ENCODE assay signal across 8 cellular contexts in genomic region chr4:113899260-113900177, GRCh38.
DNase-seq lines count a peak whose midpoint lies in the region; ATAC-seq and TF ChIP-seq lines count a peak whose summit lies in the region.

No MANE protein-coding gene starts in this region.

- H3K4me1 Mint-ChIP-seq in CD4-positive, alpha-beta T cell (ENCODE audit: low read depth) = peaks cover 67% of the 10 kb centered on the region
- peaks cover 36% of the 10 kb centered on the region for H3K4me1 Mint-ChIP-seq in activated T-helper 1 cell treated with anti-CD3 and anti-CD28 coated beads, Interleukin-12 subunit alpha, Interleukin-12 subunit beta, Interleukin-2, Interleukin-4 antibody, amounts not matched to agents 30 ng/mL and 10 ng/mL and 1 ng/mL, durations not matched to agents 14 hours and 24 hours and 36 hours (ENCODE audit: low read depth)
- H3K4me1 Mint-ChIP-seq in endodermal cell = peaks cover 19% of the 10 kb centered on the region

- TF ChIP-seq CTCF in CD4-positive, alpha-beta T cell (IDR thresholded peaks at IDR 0.05) = no peak
- TF ChIP-seq CTCF in endodermal cell (conservative IDR thresholded peaks at IDR 0.05) = no peak
- no peak for TF ChIP-seq CTCF in ovary (IDR thresholded peaks at IDR 0.05)

- intact Hi-C loops in CD4-positive, alpha-beta T cell (cut with DNase I, micrococcal nuclease) = loop anchor here (2.0 to 10.0 kb wide), 4 partner anchors 132 to 265 kb away; partner anchors contain the start of gene CAMK2D (in 1 of the 2)
- intact Hi-C loops in activated T-helper 1 cell treated with anti-CD3 and anti-CD28 coated beads, Interleukin-12 subunit alpha, Interleukin-12 subunit beta, Interleukin-2, Interleukin-4 antibody, amounts not matched to agents 30 ng/mL and 10 ng/mL and 1 ng/mL, durations not matched to agents 14 hours and 24 hours and 36 hours (cut with micrococcal nuclease) = loop anchor here (1.0 to 5.0 kb wide), 3 partner anchors 29 to 352 kb away; no protein-coding TSS in a partner anchor
- intact Hi-C loops in ovary (cut with DNase I) = no loop called here

- no peaks in the 10 kb centered on the region for H3K36me3 Mint-ChIP-seq in CD4-positive, alpha-beta T cell (ENCODE audit: low read depth)
- H3K36me3 Mint-ChIP-seq in activated T-helper 1 cell treated with anti-CD3 and anti-CD28 coated beads, Interleukin-12 subunit alpha, Interleukin-12 subunit beta, Interleukin-2, Interleukin-4 antibody, amounts not matched to agents 30 ng/mL and 10 ng/mL and 1 ng/mL, durations not matched to agents 14 hours and 24 hours and 36 hours (ENCODE audit: low read depth) = no peaks in the 10 kb centered on the region
- H3K36me3 Mint-ChIP-seq in endodermal cell (ENCODE audit: low read depth) = no peaks in the 10 kb centered on the region

- TF ChIP-seq POLR2A in ovary (IDR thresholded peaks at IDR 0.05) = no peak

- H3K9ac ChIP-seq in endodermal cell (ENCODE audit: extremely low read depth, low read length, poor library complexity, severe bottlenecking) = no peak overlapping the region

- peak overlapping the region; percentile 97 for H3K27ac Mint-ChIP-seq in CD4-positive, alpha-beta T cell
- H3K27ac Mint-ChIP-seq in activated T-helper 1 cell treated with anti-CD3 and anti-CD28 coated beads, Interleukin-12 subunit alpha, Interleukin-12 subunit beta, Interleukin-2, Interleukin-4 antibody, amounts not matched to agents 30 ng/mL and 10 ng/mL and 1 ng/mL, durations not matched to agents 14 hours and 24 hours and 36 hours = peak overlapping the region; percentile 75
- no peak overlapping the region for H3K27ac Mint-ChIP-seq in endodermal cell

- POLR2A ChIA-PET in CD4-positive, alpha-beta T cell (lab: Charles Lee) = interaction anchor here (1.1 to 2.7 kb wide), 6 partner anchors 9 to 335 kb away, joined by 3 to 10 read pairs (median 4); no protein-coding TSS in a partner anchor

- H3K9me3 Mint-ChIP-seq in CD4-positive, alpha-beta T cell = no peaks in the 10 kb centered on the region
- no peaks in the 10 kb centered on the region for H3K9me3 Mint-ChIP-seq in activated T-helper 1 cell treated with anti-CD3 and anti-CD28 coated beads, Interleukin-12 subunit alpha, Interleukin-12 subunit beta, Interleukin-2, Interleukin-4 antibody, amounts not matched to agents 30 ng/mL and 10 ng/mL and 1 ng/mL, durations not matched to agents 14 hours and 24 hours and 36 hours
- H3K9me3 Mint-ChIP-seq in endodermal cell = no peaks in the 10 kb centered on the region

- CTCF ChIA-PET in CD4-positive, alpha-beta T cell (lab: Charles Lee) = interaction anchor here (1.5 kb wide), 1 partner anchor 352 kb away, joined by 3 read pairs; no protein-coding TSS in a partner anchor

- peak; percentile 75 for ATAC-seq in CD4-positive, alpha-beta T cell (ENCODE audit: poor library complexity)
- ATAC-seq in GM19455 (IDR thresholded peaks at IDR 0.05; ENCODE audit: unreplicated experiment) = peak; percentile 92
- peak; percentile 95 for ATAC-seq in HG03378 (IDR thresholded peaks at IDR 0.05; ENCODE audit: unreplicated experiment)

- H3K9me3 ChIP-seq in CD4-positive, alpha-beta T cell (ENCODE audit: control insufficient read depth, low read length) = no peaks in the 10 kb centered on the region
- no peaks in the 10 kb centered on the region for H3K9me3 ChIP-seq in endodermal cell (ENCODE audit: control insufficient read depth, low read length)
- no peaks in the 10 kb centered on the region for H3K9me3 ChIP-seq in ovary

- peak overlapping the region; percentile 23 for H3K27ac ChIP-seq in CD4-positive, alpha-beta T cell (ENCODE audit: low read depth, low read length)
- H3K27ac ChIP-seq in endodermal cell (ENCODE audit: low read depth, low read length) (no peak overlapping the region), ovary (no peak overlapping the region)

- DNase-seq in CD4-positive, alpha-beta T cell = peak in 6 of 10 experiments; percentile 16 to 44 (median 22)
- no peak for DNase-seq in activated T-helper 1 cell treated with anti-CD3 and anti-CD28 coated beads, Interleukin-12 subunit alpha, Interleukin-12 subunit beta, Interleukin-2, Interleukin-4 antibody, amounts not matched to agents 30 ng/mL and 10 ng/mL and 1 ng/mL, durations not matched to agents 14 hours and 24 hours and 36 hours (ENCODE audit: low spot score)
- DNase-seq in endodermal cell = no peak
- no peak for DNase-seq in UCSD-AML1 (lab: John Stamatoyannopoulos, UW; ENCODE audit: unreplicated experiment)
- DNase-seq in NCI-H2171 treated with DMSO at 0.1 percent for 48 hours (lab: John Stamatoyannopoulos, UW) = no peak
- DNase-seq in ovary = no peak

- H3K36me3 ChIP-seq in endodermal cell (ENCODE audit: control insufficient read depth, insufficient read depth, low read length) = no peaks in the 10 kb centered on the region
- no peaks in the 10 kb centered on the region for H3K36me3 ChIP-seq in ovary

- peak overlapping the region; percentile 68 for H3K4me3 Mint-ChIP-seq in CD4-positive, alpha-beta T cell
- no peak overlapping the region for H3K4me3 Mint-ChIP-seq in activated T-helper 1 cell treated with anti-CD3 and anti-CD28 coated beads, Interleukin-12 subunit alpha, Interleukin-12 subunit beta, Interleukin-2, Interleukin-4 antibody, amounts not matched to agents 30 ng/mL and 10 ng/mL and 1 ng/mL, durations not matched to agents 14 hours and 24 hours and 36 hours
- H3K4me3 Mint-ChIP-seq in endodermal cell = no peak overlapping the region

- H3K4me3 ChIP-seq in endodermal cell (ENCODE audit: low read length) = no peak overlapping the region
- H3K4me3 ChIP-seq in ovary = no peak overlapping the region

- no peaks in the 10 kb centered on the region for H3K27me3 Mint-ChIP-seq in CD4-positive, alpha-beta T cell
- no peaks in the 10 kb centered on the region for H3K27me3 Mint-ChIP-seq in activated T-helper 1 cell treated with anti-CD3 and anti-CD28 coated beads, Interleukin-12 subunit alpha, Interleukin-12 subunit beta, Interleukin-2, Interleukin-4 antibody, amounts not matched to agents 30 ng/mL and 10 ng/mL and 1 ng/mL, durations not matched to agents 14 hours and 24 hours and 36 hours (ENCODE audit: insufficient read depth)
- H3K27me3 Mint-ChIP-seq in endodermal cell (ENCODE audit: insufficient read depth) = no peaks in the 10 kb centered on the region

- H3K27me3 ChIP-seq in CD4-positive, alpha-beta T cell (ENCODE audit: control insufficient read depth, insufficient read depth, low read length) = no peaks in the 10 kb centered on the region
- H3K27me3 ChIP-seq in endodermal cell (ENCODE audit: control insufficient read depth, insufficient read depth, low read length, poor library complexity, severe bottlenecking) (no peaks in the 10 kb centered on the region), ovary (no peaks in the 10 kb centered on the region)

- TF ChIP-seq EP300 in ovary (IDR thresholded peaks at IDR 0.05) = no peak

- 82% methylated on average over 1 of the region's 1 CpG; no CpG with 5 or more reads in 1 of the 2 experiments for WGBS in endodermal cell (ENCODE audit: insufficient coverage in 1 of 2, insufficient read length in 1 of 2), 2 experiments
- 80 to 90% (median 81%) methylated on average over 1 of the region's 1 CpG for WGBS in ovary, 3 donors

- H3K4me1 ChIP-seq in endodermal cell (ENCODE audit: control insufficient read depth, insufficient read depth, low read length) (peaks cover 7% of the 10 kb centered on the region), ovary (ENCODE audit: insufficient read depth) (no peaks in the 10 kb centered on the region)

Comparison
In these comparisons a context has a peak if more than half of its experiments do, and no peak if none do; other contexts are left out.
1. DNase-seq: peak in CD4-positive, alpha-beta T cell (6 of 10); none in activated T-helper 1 cell treated with anti-CD3 and anti-CD28 coated beads, Interleukin-12 subunit alpha, Interleukin-12 subunit beta, Interleukin-2, Interleukin-4 antibody, amounts not matched to agents 30 ng/mL and 10 ng/mL and 1 ng/mL, durations not matched to agents 14 hours and 24 hours and 36 hours (single experiment), endodermal cell (single experiment), UCSD-AML1 (single experiment), NCI-H2171 treated with DMSO at 0.1 percent for 48 hours (single experiment) and ovary (0 of 5).
2. intact Hi-C loops: an anchor here in CD4-positive, alpha-beta T cell (2.0 to 10.0 kb wide) and activated T-helper 1 cell treated with anti-CD3 and anti-CD28 coated beads, Interleukin-12 subunit alpha, Interleukin-12 subunit beta, Interleukin-2, Interleukin-4 antibody, amounts not matched to agents 30 ng/mL and 10 ng/mL and 1 ng/mL, durations not matched to agents 14 hours and 24 hours and 36 hours (1.0 to 5.0 kb wide); none called in ovary.
3. Peak in every context shown above with its lines, with median percentiles within 50 percentile points of each other: ATAC-seq.